In genomic region chr18:36909282-36909681, GRCh38 we compare ENCODE assay signal across 2 cellular contexts.
DNase-seq lines count a peak whose midpoint lies in the region; ATAC-seq, FAIRE-seq and TF ChIP-seq lines count a peak whose summit lies in the region.
"Not testable (repeated sequence)": the region's sequence is repeated elsewhere in the genome, so short reads cannot be mapped to it uniquely, and the experiment has no call there.

No MANE protein-coding gene starts in this region.

- intact Hi-C loops in K562 (cut with micrococcal nuclease) = not testable (repeated sequence)

- not testable (repeated sequence) for H3K4me2 ChIP-seq in K562 (ENCODE audit: insufficient read depth, low read length)

- H3K4me1 ChIP-seq in HEK293 (ENCODE audit: control insufficient read depth, insufficient read depth, low read length); K562 (replicated peaks in 1 of 2; ENCODE audit: control insufficient read depth in 2 of 2, insufficient read depth in 2 of 2, low read length in 2 of 2): not testable (repeated sequence)

- TF ChIP-seq RAD21 in K562 (CRISPR knock-in tag; conservative IDR thresholded peaks at IDR 0.05 in 1 of 2, IDR thresholded peaks at IDR 0.05 in 1 of 2) = not testable (repeated sequence)

- H3K36me3 ChIP-seq in HEK293 (ENCODE audit: control insufficient read depth in 2 of 2, insufficient read depth in 1 of 2, low read length in 2 of 2); K562 (ENCODE audit: control insufficient read depth, insufficient read depth, low read length): not testable (repeated sequence)

- not testable (repeated sequence) for FAIRE-seq in K562 (lab: Jason Lieb, UNC)

- CTCF ChIA-PET in HEK293 (lab: Yijun Ruan, JAX); K562 (lab: Yijun Ruan, JAX; ENCODE audit: low intra/inter-chr PET ratio): not testable (repeated sequence)

- not testable (repeated sequence) for H3K9me1 ChIP-seq in K562 (ENCODE audit: control insufficient read depth, insufficient read depth, low read length)

- not testable (repeated sequence) for H3K4me3 ChIP-seq in HEK293 (ENCODE audit: low read depth, low read length); K562

- not testable (repeated sequence) for DNase-seq in K562 (ENCODE audit: extremely low read depth in 1 of 4, low spot score in 3 of 4)

- H3K9me3 ChIP-seq in HEK293 (ENCODE audit: control insufficient read depth, insufficient read depth, low read depth, low read length); K562 (replicated peaks; ENCODE audit: control insufficient read depth, insufficient read depth, low read depth, low read length): not testable (repeated sequence)

- TF ChIP-seq EP300 in K562 (IDR thresholded peaks at IDR 0.05; ENCODE audit: low read length) = not testable (repeated sequence)

- not testable (repeated sequence) for TF ChIP-seq CTCF in HEK293 (tag by site-specific recombination; IDR thresholded peaks at IDR 0.05); K562 (IDR thresholded peaks at IDR 0.05 in 2 of 3, conservative IDR thresholded peaks at IDR 0.05 in 1 of 3; ENCODE audit: insufficient read depth in 2 of 3, low read depth in 1 of 3, low read length in 3 of 3)

- in situ Hi-C loops in K562 (cut with MboI) = not testable (repeated sequence)

- TF ChIP-seq POLR2A in K562 (conservative IDR thresholded peaks at IDR 0.05) = not testable (repeated sequence)

- not testable (repeated sequence) for H3K27me3 ChIP-seq in K562 (ENCODE audit: control insufficient read depth in 2 of 2, insufficient read depth in 2 of 2, low read length in 2 of 2)

- H3K27ac ChIP-seq in HEK293 (ENCODE audit: extremely low read depth, low read depth, low read length); K562 (ENCODE audit: extremely low read depth, low read depth, low read length): not testable (repeated sequence)

- not testable (repeated sequence) for H3K79me2 ChIP-seq in K562 (ENCODE audit: control insufficient read depth, insufficient read depth, low read length)

- ATAC-seq in K562 = not testable (repeated sequence)

- H4K20me1 ChIP-seq in K562 (replicated peaks; ENCODE audit: control insufficient read depth, insufficient read depth, low read length) = not testable (repeated sequence)

- BruUV-seq in K562 (replicated peaks; lab: Mats Ljungman, UMichigan) = not testable (repeated sequence)

- not testable (repeated sequence) for H2AFZ ChIP-seq in K562 (ENCODE audit: low read depth, low read length)

- WGBS in K562 (ENCODE audit: insufficient coverage, low coverage, missing lambda C conversion rate) = 41% methylated on average over 4 of the region's 4 CpGs

- POLR2A ChIA-PET in HEK293 (lab: Yijun Ruan, JAX); K562 (lab: Yijun Ruan, JAX): not testable (repeated sequence)

- H3K9ac ChIP-seq in K562 (ENCODE audit: insufficient read depth in 1 of 2, low read depth in 2 of 2, low read length in 2 of 2) = not testable (repeated sequence)

TF ChIP-seq in HEK293, 187 proteins besides CTCF, POLR2A, EP300 and RAD21:
- peak; percentile 63; the same call in 1 of the 2 replicates for TF ChIP-seq ZNF146 (tag by site-specific recombination; IDR thresholded peaks at IDR 0.05)

TF ChIP-seq in K562, 482 proteins besides CTCF, POLR2A, EP300 and RAD21:
- TF ChIP-seq ZNF146 (CRISPR knock-in tag; IDR thresholded peaks at IDR 0.05; ENCODE audit: unreplicated experiment) (peak; percentile 42), KDM1A (IDR thresholded peaks at IDR 0.05) (0 out of 4 replicates have a peak, but pooled peaks of 1 of the 2 experiments have one; percentile 20), BCOR (IDR thresholded peaks at IDR 0.05) (peak; percentile 68)
